ENCODE assay signal across 22 cellular contexts in the genomic region with DNA sequence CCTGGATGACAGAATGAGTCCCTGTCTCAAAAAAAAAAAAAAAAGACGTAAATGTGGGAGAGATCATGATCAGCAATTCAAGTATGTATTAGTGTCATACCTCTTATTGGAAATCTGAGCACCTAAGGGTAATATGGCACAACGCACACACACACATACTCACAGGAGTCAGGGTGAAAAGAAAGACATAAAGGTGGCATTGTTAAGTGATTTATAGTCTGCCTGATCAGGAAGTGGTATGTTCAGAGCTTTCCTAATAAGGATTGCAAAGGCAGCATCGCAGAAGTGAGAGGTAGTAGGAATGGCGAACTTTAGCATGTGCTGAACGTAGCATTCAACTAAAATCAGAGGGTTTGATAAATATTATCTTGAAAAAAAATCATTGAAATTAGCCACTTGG.
"Had no signal": no experiment of that assay in that cellular context is flagged by ENCODE, and none has a peak within 500 bp of the region (broad histone marks: within the 10 kb centered on the region; RNA-seq: fewer than 3 reads in every experiment).

No MANE protein-coding gene starts in this region.

- H3K27ac Mint-ChIP-seq: activated naive CD4-positive, alpha-beta T cell treated with anti-CD3 and anti-CD28 coated beads for 36 hours; activated naive CD8-positive, alpha-beta T cell treated with anti-CD3 and anti-CD28 coated beads, Interleukin-2, amount 10 ng/mL, durations not matched to agents 7 days and 5 days; activated T-cell treated with anti-CD3 and anti-CD28 coated beads, Interleukin-2, amount 50 U/mL, for 24 hours; immature natural killer cell; naive B cell; stimulated activated naive CD8-positive, alpha-beta T cell treated with anti-CD3 and anti-CD28 coated beads, Interleukin-15, Interleukin-2, amounts not matched to agents 100 ng/mL and 50 ng/mL, for 24 hours had no signal

- H3K9me3 ChIP-seq: lower lobe of right lung, thyroid gland, upper lobe of right lung had no signal

- H3K27me3 Mint-ChIP-seq: activated naive CD8-positive, alpha-beta T cell treated with anti-CD3 and anti-CD28 coated beads, Interleukin-2, amount 10 ng/mL, durations not matched to agents 7 days and 5 days; activated T-cell treated with anti-CD3 and anti-CD28 coated beads, Interleukin-2, amount 50 U/mL, for 24 hours; naive B cell; stimulated activated naive CD8-positive, alpha-beta T cell treated with anti-CD3 and anti-CD28 coated beads, Interleukin-15, Interleukin-2, amounts not matched to agents 100 ng/mL and 50 ng/mL, for 24 hours had no signal

- H2AFZ ChIP-seq: parathyroid adenoma had no signal

- H3K27me3 ChIP-seq: thyroid gland, upper lobe of right lung had no signal

- DNase-seq: activated CD4-positive, alpha-beta T cell treated with anti-CD3 and anti-CD28 coated beads for 1 hour; activated CD4-positive, alpha-beta T cell treated with anti-CD3 and anti-CD28 coated beads, Interleukin-2, amount 50 U/mL, for 1 hour; activated CD8-positive, alpha-beta memory T cell treated with anti-CD3 and anti-CD28 coated beads for 24 hours; activated CD8-positive, alpha-beta memory T cell treated with anti-CD3 and anti-CD28 coated beads, Interleukin-2, amount 50 U/mL, for 4 hours; activated naive CD4-positive, alpha-beta T cell treated with anti-CD3 and anti-CD28 coated beads for 36 hours; activated naive CD8-positive, alpha-beta T cell treated with anti-CD3 and anti-CD28 coated beads, Interleukin-2, amount 10 ng/mL, durations not matched to agents 7 days and 5 days; activated T-cell treated with anti-CD3 and anti-CD28 coated beads, Interleukin-2, amount 50 U/mL, for 24 hours; amniotic stem cell; foreskin melanocyte; immature natural killer cell; lower lobe of right lung; naive B cell; nucleus accumbens; right cardiac atrium; stimulated activated CD4-positive, alpha-beta T cell treated with anti-CD3 and anti-CD28 coated beads, Interleukin-1b, Interleukin-23, amount 100 ng/mL, for 48 hours; substantia nigra; T-helper 9 cell; thyroid gland; upper lobe of right lung had no signal

- H3K9ac ChIP-seq: parathyroid adenoma had no signal

- H3K36me3 Mint-ChIP-seq: activated naive CD8-positive, alpha-beta T cell treated with anti-CD3 and anti-CD28 coated beads, Interleukin-2, amount 10 ng/mL, durations not matched to agents 7 days and 5 days; immature natural killer cell; naive B cell had no signal

- H3K36me3 ChIP-seq: lower lobe of right lung, thyroid gland, upper lobe of right lung had no signal

- H3K4me3 ChIP-seq: lower lobe of right lung, thyroid gland, upper lobe of right lung had no signal

- H3K27ac ChIP-seq: lower lobe of right lung, parathyroid adenoma, thyroid gland, upper lobe of right lung had no signal

- H3K4me1 Mint-ChIP-seq: activated naive CD8-positive, alpha-beta T cell treated with anti-CD3 and anti-CD28 coated beads, Interleukin-2, amount 10 ng/mL, durations not matched to agents 7 days and 5 days; immature natural killer cell; naive B cell had no signal

- H3K4me1 ChIP-seq: lower lobe of right lung, parathyroid adenoma, thyroid gland, upper lobe of right lung had no signal

- H3K4me3 Mint-ChIP-seq: activated naive CD4-positive, alpha-beta T cell treated with anti-CD3 and anti-CD28 coated beads for 36 hours; activated naive CD8-positive, alpha-beta T cell treated with anti-CD3 and anti-CD28 coated beads, Interleukin-2, amount 10 ng/mL, durations not matched to agents 7 days and 5 days; activated T-cell treated with anti-CD3 and anti-CD28 coated beads, Interleukin-2, amount 50 U/mL, for 24 hours; immature natural killer cell; naive B cell; stimulated activated naive CD8-positive, alpha-beta T cell treated with anti-CD3 and anti-CD28 coated beads, Interleukin-15, Interleukin-2, amounts not matched to agents 100 ng/mL and 50 ng/mL, for 24 hours had no signal

- ATAC-seq: left lobe of liver, lower lobe of right lung, right cardiac atrium, upper lobe of right lung had no signal

- H3K79me2 ChIP-seq: parathyroid adenoma had no signal
